Comparison of ENCODE assay signal across 28 cellular contexts in the genomic region with DNA sequence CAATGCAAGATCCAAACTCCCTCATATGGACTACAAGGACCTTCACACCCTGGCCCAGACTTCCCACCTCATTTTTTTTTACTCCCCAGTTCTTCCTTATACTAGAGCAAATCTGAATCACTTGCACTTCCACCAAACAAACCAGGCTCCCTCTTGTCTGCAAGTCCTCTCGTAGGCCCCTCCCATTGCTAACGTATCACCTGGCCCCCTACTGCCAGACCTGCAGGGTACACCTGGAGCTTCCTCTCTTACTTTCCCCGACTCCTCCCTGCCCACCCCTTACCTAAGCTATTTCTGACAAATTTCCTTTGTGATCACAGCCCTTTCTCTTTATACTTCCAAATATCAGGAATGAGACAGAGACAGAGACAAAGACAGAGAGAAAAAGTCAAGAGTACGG.
"Had no signal": no experiment of that assay in that cellular context is flagged by ENCODE, and none has a peak within 500 bp of the region (broad histone marks: within the 10 kb centered on the region; RNA-seq: fewer than 3 reads in every experiment).

No MANE protein-coding gene starts in this region.

- H3K36me3 Mint-ChIP-seq: activated naive CD8-positive, alpha-beta T cell treated with anti-CD3 and anti-CD28 coated beads for 36 hours; immature natural killer cell; natural killer cell treated with Interleukin-12 subunit alpha and Interleukin-12 subunit beta and Interleukin-15 and Interleukin-18, amount 100 ng/mL, for 72 hours; type B pancreatic cell had no signal

- H3K9me3 Mint-ChIP-seq: activated naive CD8-positive, alpha-beta T cell treated with anti-CD3 and anti-CD28 coated beads for 36 hours; type B pancreatic cell had no signal

- ATAC-seq: esophagus mucosa; gastrocnemius medialis; natural killer cell treated with Interleukin-12 subunit alpha and Interleukin-12 subunit beta and Interleukin-15 and Interleukin-18, amount 100 ng/mL, for 72 hours had no signal

- DNase-seq: activated CD4-positive, alpha-beta T cell treated with anti-CD3 and anti-CD28 coated beads for 4 hours; activated CD4-positive, alpha-beta T cell treated with anti-CD3 and anti-CD28 coated beads, Interleukin-2, amount 50 U/mL, for 48 hours; activated CD4-positive, CD25-positive, alpha-beta regulatory T cell; activated CD8-positive, alpha-beta memory T cell treated with anti-CD3 and anti-CD28 coated beads, Interleukin-2, amount 50 U/mL, for 48 hours; activated naive CD4-positive, alpha-beta T cell treated with Interleukin-2 at 50 U/mL for 16 hours; activated naive CD8-positive, alpha-beta T cell treated with anti-CD3 and anti-CD28 coated beads for 36 hours; activated T-cell treated with anti-CD3 and anti-CD28 coated beads, Interleukin-2, amount 50 U/mL, for 48 hours; amniotic stem cell; effector memory CD4-positive, alpha-beta T cell; gastrocnemius medialis; hypothalamus; immature natural killer cell; kidney glomerular epithelial cell; left ventricle myocardium inferior; mammary epithelial cell; retina; sigmoid colon; stimulated activated CD4-positive, alpha-beta T cell treated with anti-CD3 and anti-CD28 coated beads, Interleukin-4, amount 100 ng/mL, for 1 hour; stimulated activated naive CD4-positive, alpha-beta T cell; T1000 had no signal

- H3K27ac ChIP-seq: breast epithelium, gastrocnemius medialis, left ventricle myocardium inferior, sigmoid colon, thoracic aorta, vagina had no signal

- H3K27ac Mint-ChIP-seq: activated naive CD8-positive, alpha-beta T cell treated with anti-CD3 and anti-CD28 coated beads for 36 hours; immature natural killer cell; natural killer cell treated with Interleukin-12 subunit alpha and Interleukin-12 subunit beta and Interleukin-15 and Interleukin-18, amount 100 ng/mL, for 72 hours; progenitor cell of endocrine pancreas; type B pancreatic cell had no signal

- H3K4me3 Mint-ChIP-seq: activated naive CD8-positive, alpha-beta T cell treated with anti-CD3 and anti-CD28 coated beads for 36 hours; central memory CD8-positive, alpha-beta T cell; immature natural killer cell; natural killer cell treated with Interleukin-12 subunit alpha and Interleukin-12 subunit beta and Interleukin-15 and Interleukin-18, amount 100 ng/mL, for 72 hours; type B pancreatic cell had no signal

- H3K36me3 ChIP-seq: breast epithelium, gastrocnemius medialis, left ventricle myocardium inferior, sigmoid colon, thoracic aorta, vagina had no signal

- H3K4me1 Mint-ChIP-seq: activated naive CD8-positive, alpha-beta T cell treated with anti-CD3 and anti-CD28 coated beads for 36 hours; central memory CD8-positive, alpha-beta T cell; immature natural killer cell had no signal

- H3K27me3 Mint-ChIP-seq: central memory CD8-positive, alpha-beta T cell; natural killer cell treated with Interleukin-12 subunit alpha and Interleukin-12 subunit beta and Interleukin-15 and Interleukin-18, amount 100 ng/mL, for 72 hours; progenitor cell of endocrine pancreas had no signal

- H3K4me3 ChIP-seq: breast epithelium, gastrocnemius medialis, left ventricle myocardium inferior, sigmoid colon, thoracic aorta, vagina had no signal

- H3K4me1 ChIP-seq: breast epithelium, gastrocnemius medialis, left ventricle myocardium inferior, sigmoid colon, vagina had no signal

- H3K27me3 ChIP-seq: breast epithelium, gastrocnemius medialis, sigmoid colon, vagina had no signal

- H3K9me3 ChIP-seq: breast epithelium, gastrocnemius medialis, left ventricle myocardium inferior, sigmoid colon, thoracic aorta, vagina had no signal
